In the genomic region with DNA sequence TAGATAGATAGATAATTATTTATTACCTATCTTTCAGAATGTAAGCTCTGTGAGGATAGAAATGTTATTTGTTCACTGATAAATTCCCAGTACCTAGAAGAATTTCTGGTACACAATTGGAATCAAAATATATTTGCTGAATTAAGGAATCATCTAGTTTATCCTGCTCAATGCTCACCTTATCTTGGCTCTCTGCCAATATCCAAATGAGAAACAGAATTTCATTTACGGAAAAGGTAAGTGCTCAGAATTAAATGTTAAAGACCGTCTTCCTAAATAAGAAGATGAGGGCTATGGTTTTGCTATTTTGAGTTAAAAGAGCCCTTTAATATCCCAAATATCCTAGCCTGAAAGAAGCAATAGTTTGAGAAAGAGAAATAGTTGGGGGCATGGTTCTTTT, we compare ENCODE assay signal across 35 cellular contexts.
"Had no signal": no experiment of that assay in that cellular context is flagged by ENCODE, and none has a peak within 500 bp of the region (broad histone marks: within the 10 kb centered on the region; RNA-seq: fewer than 3 reads in every experiment).

No MANE protein-coding gene starts in this region.

- H3K4me3 ChIP-seq: MG63 had no signal

- H3K9me3 ChIP-seq: MG63 had no signal

- DNase-seq: Karpas-422, Kasumi-1, MG63, MM.1S, MV-4-11, NCI-H1048, NCI-H1092, NCI-H1092 treated with DMSO at 0.1 percent for 48 hours, NCI-H1105, NCI-H1105 treated with DMSO at 0.1 percent for 48 hours, NCI-H1417, NCI-H1417 treated with DMSO at 0.1 percent for 48 hours, NCI-H1436, NCI-H1436 treated with DMSO at 0.1 percent for 48 hours, NCI-H146, NCI-H1694, NCI-H1694 treated with DMSO at 0.1 percent for 48 hours, NCI-H187, NCI-H187 treated with DMSO at 0.1 percent for 48 hours, NCI-H1930, NCI-H2029, NCI-H2029 treated with DMSO at 0.1 percent for 48 hours, NCI-H2081, NCI-H2081 treated with DMSO at 0.1 percent for 48 hours, NCI-H2107, NCI-H2171, NCI-H2171 treated with DMSO at 0.1 percent for 48 hours, NCI-H2227 treated with DMSO at 0.1 percent for 48 hours, NCI-H226, NCI-H345, NCI-H446, NCI-H446 treated with DMSO at 0.1 percent for 48 hours, NCI-H510A, NCI-H510A treated with DMSO at 0.1 percent for 48 hours, NCI-H524 had no signal

- H3K27me3 ChIP-seq: MG63 had no signal

- H3K36me3 ChIP-seq: MG63 had no signal
